ENCODE assay signal across 18 cellular contexts in genomic region chr10:31288001-31288400, GRCh38. TPM values are rescaled to one million over a fixed set of nuclear protein-coding genes. Genes with fewer than 3 reads are reported as not detected.
DNase-seq lines count a peak whose midpoint lies in the region; FAIRE-seq and TF ChIP-seq lines count a peak whose summit lies in the region.
"Had no signal": no experiment of that assay in that cellular context is flagged by ENCODE, and none has a peak within 500 bp of the region (broad histone marks: within the 10 kb centered on the region; RNA-seq: fewer than 3 reads in every experiment).

No MANE protein-coding gene starts in this region.

- H4K20me1 ChIP-seq in astrocyte (ENCODE audit: insufficient read depth, low read length): no peaks in the 10 kb centered on the region
- no peaks in the 10 kb centered on the region for H4K20me1 ChIP-seq in MM.1S (ENCODE audit: insufficient read depth, low read length)

- H3K9me2 ChIP-seq in MM.1S (replicated peaks; ENCODE audit: insufficient read depth, low read length): no peaks in the 10 kb centered on the region

- peaks cover 6% of the 10 kb centered on the region for H3K9me3 Mint-ChIP-seq in astrocyte (ENCODE audit: unreplicated experiment)

- no peak overlapping the region for H3K27ac Mint-ChIP-seq in astrocyte (ENCODE audit: unreplicated experiment)
- H3K27ac Mint-ChIP-seq: CD4-positive, alpha-beta memory T cell had no signal

- no peaks in the 10 kb centered on the region for H3K27me3 Mint-ChIP-seq in astrocyte (ENCODE audit: low read depth, unreplicated experiment)

- H3K9ac ChIP-seq in astrocyte (ENCODE audit: low read length) (no peak overlapping the region), MM.1S (ENCODE audit: low read length) (no peak overlapping the region)
- H3K9ac ChIP-seq: GM23248 had no signal

- H3K4me2 ChIP-seq in astrocyte (ENCODE audit: low read length) (no peak overlapping the region), MM.1S (ENCODE audit: low read depth, low read length) (no peak overlapping the region)

- TF ChIP-seq CTCF in AG10803 (conservative IDR thresholded peaks at IDR 0.05; ENCODE audit: low read length) (no peak), astrocyte (IDR thresholded peaks at IDR 0.05; ENCODE audit: insufficient read depth, low read depth, low read length) (no peak), thyroid gland (IDR thresholded peaks at IDR 0.05) (no peak), MM.1S (IDR thresholded peaks at IDR 0.05; ENCODE audit: low read length) (no peak)

- H3K4me1 Mint-ChIP-seq in astrocyte (ENCODE audit: low read depth, unreplicated experiment): peaks cover 7% of the 10 kb centered on the region
- H3K4me1 Mint-ChIP-seq: CD4-positive, alpha-beta memory T cell had no signal

- no peaks in the 10 kb centered on the region for H3F3A ChIP-seq in MM.1S (ENCODE audit: insufficient read depth, low read length)

- H3K36me3 ChIP-seq in astrocyte (ENCODE audit: insufficient read depth, low read length): no peaks in the 10 kb centered on the region
- no peaks in the 10 kb centered on the region for H3K36me3 ChIP-seq in thyroid gland
- no peaks in the 10 kb centered on the region for H3K36me3 ChIP-seq in MM.1S (replicated peaks; ENCODE audit: insufficient read depth, low read length)
- H3K36me3 ChIP-seq: BE2C had no signal

- H3K4me1 ChIP-seq in astrocyte (ENCODE audit: insufficient read depth, low read length) (no peaks in the 10 kb centered on the region), thyroid gland (peaks cover 0 to 5% of the 10 kb centered on the region in 2 donors), MM.1S (ENCODE audit: low read length) (no peaks in the 10 kb centered on the region)
- H3K4me1 ChIP-seq: BE2C had no signal

- H3K79me2 ChIP-seq in astrocyte (ENCODE audit: insufficient read depth, low read length) (no peaks in the 10 kb centered on the region), MM.1S (ENCODE audit: low read length) (no peaks in the 10 kb centered on the region)

- H3K27ac ChIP-seq in astrocyte (ENCODE audit: low read depth, low read length) (no peak overlapping the region), thyroid gland (no peak overlapping the region), MM.1S (ENCODE audit: low read length) (no peak overlapping the region)
- H3K27ac ChIP-seq: C4-2B, GM23248 had no signal

- H2AFZ ChIP-seq in astrocyte (ENCODE audit: low read depth, low read length) (no peak overlapping the region), MM.1S (ENCODE audit: low read length) (no peak overlapping the region)
- H2AFZ ChIP-seq: GM23248 had no signal

- H3K9me3 ChIP-seq in astrocyte (ENCODE audit: insufficient read depth, low read depth, low read length): no peaks in the 10 kb centered on the region
- no peaks in the 10 kb centered on the region for H3K9me3 ChIP-seq in thyroid gland
- H3K9me3 ChIP-seq in MM.1S (replicated peaks; ENCODE audit: insufficient read depth, low read length): no peaks in the 10 kb centered on the region

- H3K4me3 ChIP-seq in AG10803 (ENCODE audit: low read length): no peak overlapping the region
- no peak overlapping the region for H3K4me3 ChIP-seq in astrocyte (ENCODE audit: insufficient read depth, low read depth, low read length)
- H3K4me3 ChIP-seq in thyroid gland (replicated peaks in 1 of 3): no peak overlapping the region
- H3K4me3 ChIP-seq in MM.1S (ENCODE audit: low read length): no peak overlapping the region
- H3K4me3 ChIP-seq: GM23248 had no signal

- TF ChIP-seq POLR2A in thyroid gland (IDR thresholded peaks at IDR 0.05): no peak

- H3K27me3 ChIP-seq in astrocyte (ENCODE audit: insufficient read depth, low read length) (no peaks in the 10 kb centered on the region), thyroid gland (no peaks in the 10 kb centered on the region), MM.1S (replicated peaks; ENCODE audit: insufficient read depth, low read length) (no peaks in the 10 kb centered on the region)
- H3K27me3 ChIP-seq: BE2C had no signal

- FAIRE-seq in astrocyte (lab: Jason Lieb, UNC) (no peak), frontal cortex (lab: Jason Lieb, UNC) (no peak)
- FAIRE-seq: G401.6, H54, HepG2, HTR-8/SVneo had no signal

- H3K4me3 Mint-ChIP-seq in astrocyte (ENCODE audit: unreplicated experiment): no peak overlapping the region
- H3K4me3 Mint-ChIP-seq: CD4-positive, alpha-beta memory T cell had no signal

- peaks cover 2% of the 10 kb centered on the region for H3K36me3 Mint-ChIP-seq in astrocyte (ENCODE audit: low read depth, unreplicated experiment)
- H3K36me3 Mint-ChIP-seq: CD4-positive, alpha-beta memory T cell had no signal

- intact Hi-C loops in thyroid gland (cut with DNase I): no loop called here

- DNase-seq in AG10803 (ENCODE audit: low read depth) (peak; percentile 78), astrocyte (ENCODE audit: low read depth) (peak; percentile 34), hepatic stellate cell (ENCODE audit: low spot score) (peak; percentile 2), thyroid gland (peak; percentile 5 to 20), frontal cortex (ENCODE audit: low spot score in 2 of 2) (no peak), activated gamma-delta T cell (lab: John Stamatoyannopoulos, UW) (no peak), MM.1S (no peak)
- DNase-seq: 8988T; BE2C; CD4-positive, alpha-beta memory T cell; DMS79; EL; GM23248 had no signal

RNA-seq across cellular contexts. Expression of gene ZEB1, which starts 31.0 kb away (rescaled TPM):
- total RNA-seq in astrocyte (37.2 and 42.3 TPM in 2 replicates), thyroid gland (10 to 100 TPM; 51.7 to 67.7 (median 57.9) TPM), frontal cortex (41.6 TPM)

Comparison
In these comparisons a context has a peak if more than half of its experiments do, and no peak if none do; other contexts are left out.
1. DNase-seq: peak in AG10803 (single experiment), astrocyte (single experiment), hepatic stellate cell (single experiment) and thyroid gland (2 of 2); none in frontal cortex (0 of 2), activated gamma-delta T cell (single experiment) and MM.1S (single experiment).